In the genomic region with DNA sequence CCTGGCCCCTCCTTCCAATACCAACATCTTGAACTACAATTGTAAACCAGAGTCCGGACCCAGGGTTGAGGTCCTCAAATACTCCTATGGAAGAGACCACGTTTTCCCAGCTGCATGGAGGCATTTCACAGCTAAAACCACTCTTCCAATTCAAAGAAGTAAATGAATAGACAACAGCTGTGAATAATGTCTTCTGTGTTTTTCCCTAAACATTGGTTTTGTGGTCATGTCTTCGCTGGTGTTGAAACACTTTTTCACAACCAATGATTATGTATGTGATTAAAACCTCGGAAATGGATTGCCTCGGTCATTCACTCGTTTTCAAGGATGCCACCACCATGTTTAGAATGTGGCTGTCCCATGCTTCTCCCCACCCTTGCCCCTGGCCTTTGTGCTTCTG, we compare ENCODE assay signal across 10 cellular contexts. TPM values are rescaled to one million over a fixed set of nuclear protein-coding genes. Genes with fewer than 3 reads are reported as not detected.
A peak's percentile ranks its signal among the peaks of the same experiment; 100 is the strongest.
DNase-seq lines count a peak whose midpoint lies in the region; ATAC-seq and TF ChIP-seq lines count a peak whose summit lies in the region.
"Had no signal": no experiment of that assay in that cellular context is flagged by ENCODE, and none has a peak within 500 bp of the region (broad histone marks: within the 10 kb centered on the region; RNA-seq: fewer than 3 reads in every experiment).

No MANE protein-coding gene starts in this region.

- H3K9me3 ChIP-seq in RWPE2 (ENCODE audit: severe bottlenecking) (no peaks in the 10 kb centered on the region), skeletal muscle tissue (ENCODE audit: control insufficient read depth in 3 of 3, low read length in 3 of 3) (no peaks in the 10 kb centered on the region)

- no peak for ATAC-seq in RWPE2 (ENCODE audit: low read depth)
- ATAC-seq in foreskin keratinocyte = no peak
- no peak for ATAC-seq in GM21786 (IDR thresholded peaks at IDR 0.05; ENCODE audit: unreplicated experiment)
- no peak for ATAC-seq in GM18520 (IDR thresholded peaks at IDR 0.05; ENCODE audit: unreplicated experiment)

- peaks cover 21% of the 10 kb centered on the region for H3K4me1 ChIP-seq in RWPE2 (ENCODE audit: insufficient read depth, poor library complexity, severe bottlenecking)
- H3K4me1 ChIP-seq in foreskin keratinocyte = peaks cover 8% of the 10 kb centered on the region
- peaks cover 10 to 22% (median 20%) of the 10 kb centered on the region in 3 donors for H3K4me1 ChIP-seq in skeletal muscle tissue (ENCODE audit: control insufficient read depth in 3 of 3, insufficient read depth in 3 of 3, low read length in 3 of 3)

- H3K36me3 ChIP-seq in RWPE2 (ENCODE audit: low read depth) (no peaks in the 10 kb centered on the region), skeletal muscle tissue (ENCODE audit: control insufficient read depth in 3 of 3, insufficient read depth in 3 of 3, low read length in 3 of 3) (no peaks in the 10 kb centered on the region)

- no peaks in the 10 kb centered on the region for H3K27me3 ChIP-seq in RWPE2 (ENCODE audit: insufficient read depth, poor library complexity, severe bottlenecking)
- peaks cover 2% of the 10 kb centered on the region for H3K27me3 ChIP-seq in foreskin keratinocyte
- no peaks in the 10 kb centered on the region for H3K27me3 ChIP-seq in skeletal muscle tissue (ENCODE audit: control insufficient read depth in 3 of 3, insufficient read depth in 3 of 3, low read length in 3 of 3)

- peak overlapping the region; percentile 66 to 81 (median 78) for H3K9ac ChIP-seq in skeletal muscle tissue (ENCODE audit: low read depth in 1 of 3, low read length in 3 of 3)

- H3K27ac ChIP-seq in RWPE2 (ENCODE audit: poor library complexity, severe bottlenecking) (peak overlapping the region; percentile 81), foreskin keratinocyte (peak overlapping the region; percentile 56), skeletal muscle tissue (ENCODE audit: low read depth, low read length) (peak overlapping the region; percentile 94)

- TF ChIP-seq CTCF in RWPE2 (IDR thresholded peaks at IDR 0.05; ENCODE audit: poor library complexity, severe bottlenecking) (no peak), foreskin keratinocyte (conservative IDR thresholded peaks at IDR 0.05) (no peak)

- H3K4me3 ChIP-seq in RWPE2 (ENCODE audit: severe bottlenecking) = no peak overlapping the region
- H3K4me3 ChIP-seq in skeletal muscle tissue (ENCODE audit: low read length in 3 of 3) = peak overlapping the region in 2 of 3 donors; percentile 4 to 35

- peak; percentile 48 for DNase-seq in H4 (ENCODE audit: low spot score)
- no peak for DNase-seq in RWPE2 (ENCODE audit: low spot score)
- DNase-seq in foreskin keratinocyte = no peak
- DNase-seq in A172 (ENCODE audit: low spot score) = no peak
- no peak for DNase-seq in T1000 (lab: John Stamatoyannopoulos, UW)
- DNase-seq: CD4-positive, alpha-beta memory T cell; effector CD8-positive, alpha-beta T cell had no signal

RNA-seq across cellular contexts. Expression of gene TENT4A, which starts 9.4 kb away (rescaled TPM):
- 3.9 and 6.2 TPM in 2 replicates for total RNA-seq in H4 (2014; rRNA removed; shearing (Covaris generic))
- total RNA-seq in foreskin keratinocyte (14.9 and 20.9 TPM in 2 replicates), skeletal muscle tissue (15.1 TPM)
- polyA plus RNA-seq in foreskin keratinocyte = 5.3 and 6.8 TPM in 2 replicates
- total RNA-seq in A172 (2014; rRNA removed; shearing (Covaris generic)) = 7.6 and 7.8 TPM in 2 replicates
